Comparison of ENCODE assay signal across 10 cellular contexts in the genomic region with DNA sequence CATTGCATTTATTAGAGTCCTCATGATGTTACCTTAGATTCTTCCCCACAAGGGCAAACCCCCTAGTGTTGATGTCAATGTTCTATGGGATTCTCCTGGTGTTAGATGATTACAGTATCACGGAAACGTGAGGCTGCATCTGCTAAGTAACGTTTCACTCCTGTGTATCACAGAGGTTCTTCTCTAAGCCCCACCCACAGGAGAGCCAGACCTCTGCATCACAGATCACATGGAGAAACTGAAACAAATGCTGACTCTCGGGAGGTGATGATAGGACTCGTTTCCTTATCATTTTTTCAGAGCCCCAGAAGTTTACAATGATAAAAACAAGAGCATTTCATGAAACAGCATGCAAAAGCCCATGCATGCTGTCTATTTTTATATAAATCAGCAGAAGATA.
DNase-seq lines count a peak whose midpoint lies in the region; ATAC-seq, FAIRE-seq and TF ChIP-seq lines count a peak whose summit lies in the region.
"Had no signal": no experiment of that assay in that cellular context is flagged by ENCODE, and none has a peak within 500 bp of the region (broad histone marks: within the 10 kb centered on the region; RNA-seq: fewer than 3 reads in every experiment).

No MANE protein-coding gene starts in this region.

- no peaks in the 10 kb centered on the region for H3K36me3 Mint-ChIP-seq in activated naive CD8-positive, alpha-beta T cell treated with anti-CD3 and anti-CD28 coated beads for 36 hours
- H3K36me3 Mint-ChIP-seq in Calu3 (ENCODE audit: insufficient read depth, unreplicated experiment), result peaks cover 4% of the 10 kb centered on the region

- H3K9ac ChIP-seq in Loucy (ENCODE audit: low read depth, low read length, poor library complexity, severe bottlenecking), result no peak overlapping the region

- H3K9me3 ChIP-seq in Loucy (ENCODE audit: insufficient read depth, low read depth, low read length) (no peaks in the 10 kb centered on the region), thoracic aorta (no peaks in the 10 kb centered on the region)
- H3K9me3 ChIP-seq: ovary had no signal

- H3K4me3 ChIP-seq in Loucy (ENCODE audit: low read length, poor library complexity, severe bottlenecking) (peak overlapping the region; percentile 41), thoracic aorta (peak overlapping the region; percentile 46)
- H3K4me3 ChIP-seq: ovary had no signal

- no peak for FAIRE-seq in GM12891 (lab: Jason Lieb, UNC)
- FAIRE-seq: astrocyte had no signal

- no peaks in the 10 kb centered on the region for H3F3A ChIP-seq in Loucy (ENCODE audit: low read depth)

- TF ChIP-seq CTCF in Loucy (conservative IDR thresholded peaks at IDR 0.05; ENCODE audit: low read length), result no peak
- no peak for TF ChIP-seq CTCF in thoracic aorta (IDR thresholded peaks at IDR 0.05)
- no peak for TF ChIP-seq CTCF in Calu3 (IDR thresholded peaks at IDR 0.05; ENCODE audit: unreplicated experiment)
- no peak for TF ChIP-seq CTCF in RWPE1 (conservative IDR thresholded peaks at IDR 0.05; ENCODE audit: low read depth)

- POLR2A ChIA-PET in RWPE1 (lab: Yijun Ruan, JAX; ENCODE audit: low non-redundant PET), result no interaction called here

- no peaks in the 10 kb centered on the region for H3K79me2 ChIP-seq in Loucy (ENCODE audit: insufficient read depth, low read length)

- H3K4me1 ChIP-seq in Loucy (ENCODE audit: insufficient read depth, low read length, poor library complexity, severe bottlenecking) (peaks cover 9% of the 10 kb centered on the region), thoracic aorta (ENCODE audit: control insufficient read depth in 1 of 2, low read depth in 2 of 2) (peaks cover 5 to 13% of the 10 kb centered on the region in 2 donors)

- ATAC-seq in GM21619 (IDR thresholded peaks at IDR 0.05; ENCODE audit: unreplicated experiment) (peak; percentile 69), thoracic aorta (ENCODE audit: insufficient number of reproducible peaks, low FRiP score, low read depth) (no peak)

- H3K36me3 ChIP-seq in Loucy (ENCODE audit: insufficient read depth, low read length) (no peaks in the 10 kb centered on the region), thoracic aorta (no peaks in the 10 kb centered on the region)
- H3K36me3 ChIP-seq: ovary had no signal

- H3K4me1 Mint-ChIP-seq in activated naive CD8-positive, alpha-beta T cell treated with anti-CD3 and anti-CD28 coated beads for 36 hours, result peaks cover 35% of the 10 kb centered on the region
- peaks cover 9% of the 10 kb centered on the region for H3K4me1 Mint-ChIP-seq in Calu3 (ENCODE audit: low read depth, unreplicated experiment)

- no peaks in the 10 kb centered on the region for H4K20me1 ChIP-seq in Loucy (ENCODE audit: insufficient read depth, low read length, poor library complexity, severe bottlenecking)

- H3K27ac ChIP-seq in thoracic aorta (no peak overlapping the region), RWPE1 (no peak overlapping the region)
- H3K27ac ChIP-seq: ovary had no signal

- H3K4me2 ChIP-seq in Loucy (ENCODE audit: low read depth, low read length, poor library complexity, severe bottlenecking), result peak overlapping the region; percentile 53

- H3K27me3 ChIP-seq in Loucy (ENCODE audit: insufficient read depth, low read length, poor library complexity, severe bottlenecking) (no peaks in the 10 kb centered on the region), thoracic aorta (replicated peaks; ENCODE audit: insufficient read depth) (no peaks in the 10 kb centered on the region)
- H3K27me3 ChIP-seq: ovary had no signal

- intact Hi-C loops in Calu3 (cut with micrococcal nuclease; ENCODE audit: unreplicated experiment), result loop anchor here (10.0 kb wide), 2 partner anchors 77 to 247 kb away; no protein-coding TSS in a partner anchor

- peak overlapping the region; percentile 82 for H3K27ac Mint-ChIP-seq in activated naive CD8-positive, alpha-beta T cell treated with anti-CD3 and anti-CD28 coated beads for 36 hours
- H3K27ac Mint-ChIP-seq in Calu3 (ENCODE audit: unreplicated experiment), result no peak overlapping the region

- peaks cover 4% of the 10 kb centered on the region for H3K27me3 Mint-ChIP-seq in activated naive CD8-positive, alpha-beta T cell treated with anti-CD3 and anti-CD28 coated beads for 36 hours
- peaks cover 36% of the 10 kb centered on the region for H3K27me3 Mint-ChIP-seq in Calu3 (ENCODE audit: unreplicated experiment)

- peak overlapping the region; percentile 68; the same call in 1 of the 2 replicates for H2AFZ ChIP-seq in Loucy (ENCODE audit: low read length)

- no peaks in the 10 kb centered on the region for H3K9me2 ChIP-seq in Loucy (replicated peaks; ENCODE audit: low read depth, low read length)

- H3K4me3 Mint-ChIP-seq in activated naive CD8-positive, alpha-beta T cell treated with anti-CD3 and anti-CD28 coated beads for 36 hours, result peak overlapping the region; percentile 52
- H3K4me3 Mint-ChIP-seq in Calu3 (ENCODE audit: low read depth, unreplicated experiment), result no peak overlapping the region

- TF ChIP-seq POLR2A in GM12891 (IDR thresholded peaks at IDR 0.05; ENCODE audit: low read depth, low read length), result no peak

- peaks cover 12% of the 10 kb centered on the region for H3K9me3 Mint-ChIP-seq in activated naive CD8-positive, alpha-beta T cell treated with anti-CD3 and anti-CD28 coated beads for 36 hours
- H3K9me3 Mint-ChIP-seq in Calu3 (ENCODE audit: low read depth, unreplicated experiment), result peaks cover 6% of the 10 kb centered on the region

- no TSS peak for BruUV-seq in Calu3 (replicated peaks; lab: Mats Ljungman, UMichigan)

- CTCF ChIA-PET in Calu3 (lab: Charles Lee), result interaction anchor here (0.6 kb wide), 1 partner anchor 312 kb away, joined by 3 read pairs; no protein-coding TSS in a partner anchor
- CTCF ChIA-PET in RWPE1 (lab: Yijun Ruan, JAX), result interaction anchor here (0.6 kb wide), 1 partner anchor 133 kb away, joined by 3 read pairs; no protein-coding TSS in a partner anchor

- DNase-seq in GM12891 (ENCODE audit: insufficient read length, low spot score) (peak; percentile 17), thoracic aorta (ENCODE audit: low spot score) (no peak), Calu3 (no peak), hippocampal formation (lab: John Stamatoyannopoulos, UW) (no peak), RWPE1 (ENCODE audit: low spot score) (no peak)
- peak; percentile 43 for DNase-seq in activated naive CD8-positive, alpha-beta T cell treated with anti-CD3 and anti-CD28 coated beads for 36 hours

TF ChIP-seq in GM12891, 5 proteins besides CTCF, POLR2A, EP300 and RAD21:
- TF ChIP-seq TAF1 (IDR thresholded peaks at IDR 0.05; ENCODE audit: low read depth, low read length) (no peak), PAX5 (IDR thresholded peaks at IDR 0.05; ENCODE audit: insufficient read depth, low read length, severe bottlenecking) (no peak), SPI1 (IDR thresholded peaks at IDR 0.05; ENCODE audit: low read depth, low read length) (no peak), POU2F2 (IDR thresholded peaks at IDR 0.05; ENCODE audit: low read depth, low read length) (no peak), POLR2AphosphoS5 (IDR thresholded peaks at IDR 0.05; ENCODE audit: low read depth, low read length) (no peak)
TF ChIP-seq in GM12891: peak in this region for 0.

Comparison
In these comparisons a context has a peak if more than half of its experiments do, and no peak if none do; other contexts are left out.
1. DNase-seq: peak in GM12891 (single experiment) and activated naive CD8-positive, alpha-beta T cell treated with anti-CD3 and anti-CD28 coated beads for 36 hours (single experiment); none in thoracic aorta (single experiment), Calu3 (single experiment), hippocampal formation (0 of 2) and RWPE1 (single experiment).